1 cellular context compared by ENCODE assay signal in genomic region chr1:26694597-26695416, GRCh38.
TF ChIP-seq lines count a peak whose summit lies in the region.

No MANE protein-coding gene starts in this region.

TF ChIP-seq in IMR-90, 13 proteins besides CTCF, POLR2A, EP300 and RAD21 (continued from another document):
- TF ChIP-seq CHD1 (IDR thresholded peaks at IDR 0.05; ENCODE audit: low read depth, low read length) (no peak), NFE2L2 (IDR thresholded peaks at IDR 0.05; ENCODE audit: low read depth, low read length) (no peak), MAZ (IDR thresholded peaks at IDR 0.05; ENCODE audit: borderline replicate concordance, low read depth, low read length) (no peak), MAFK (IDR thresholded peaks at IDR 0.05; ENCODE audit: low read depth, low read length) (no peak), MXI1 (IDR thresholded peaks at IDR 0.05; ENCODE audit: borderline replicate concordance, low read depth, low read length) (no peak), RCOR1 (IDR thresholded peaks at IDR 0.05; ENCODE audit: insufficient replicate concordance, low read length) (no peak)
- TF ChIP-seq, protein P1, sequence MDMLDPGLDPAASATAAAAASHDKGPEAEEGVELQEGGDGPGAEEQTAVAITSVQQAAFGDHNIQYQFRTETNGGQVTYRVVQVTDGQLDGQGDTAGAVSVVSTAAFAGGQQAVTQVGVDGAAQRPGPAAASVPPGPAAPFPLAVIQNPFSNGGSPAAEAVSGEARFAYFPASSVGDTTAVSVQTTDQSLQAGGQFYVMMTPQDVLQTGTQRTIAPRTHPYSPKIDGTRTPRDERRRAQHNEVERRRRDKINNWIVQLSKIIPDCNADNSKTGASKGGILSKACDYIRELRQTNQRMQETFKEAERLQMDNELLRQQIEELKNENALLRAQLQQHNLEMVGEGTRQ (IDR thresholded peaks at IDR 0.05; ENCODE audit: low read depth, low read length) = no peak
